9 cellular contexts compared by ENCODE assay signal in the genomic region with DNA sequence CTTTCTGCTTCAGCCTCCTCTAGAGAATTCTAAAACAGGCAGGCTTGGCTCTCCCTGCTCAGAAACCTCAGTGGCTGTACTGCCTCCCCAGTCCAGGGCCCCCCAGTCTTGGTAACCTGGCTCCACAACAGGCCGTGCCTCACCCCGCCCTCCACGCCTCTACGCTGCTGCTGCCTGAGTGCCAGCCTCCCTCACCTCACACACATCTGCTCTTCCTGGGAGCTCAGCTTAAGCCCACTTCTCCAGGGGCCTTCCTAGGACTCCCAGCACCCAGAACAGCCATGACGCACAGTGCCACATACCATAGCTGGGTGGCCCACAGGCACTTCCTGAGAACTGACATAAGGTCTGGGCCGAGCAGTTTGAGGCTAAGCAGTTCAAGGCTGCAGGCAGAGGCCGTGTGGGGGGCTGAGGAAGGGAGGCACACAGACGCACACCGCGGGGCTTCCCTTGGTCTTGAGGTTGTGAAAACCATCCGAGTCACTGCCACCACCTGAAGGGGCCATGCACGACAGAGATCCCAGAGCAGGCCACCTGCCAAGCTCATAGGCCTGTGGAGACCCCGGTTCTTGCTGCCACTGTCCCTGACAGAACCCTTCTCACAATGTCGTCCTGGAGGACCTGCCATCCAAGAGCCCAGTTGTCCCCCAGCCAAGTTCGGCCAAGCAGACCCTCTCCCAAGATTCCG. TPM values are rescaled to one million over a fixed set of nuclear protein-coding genes. Genes with fewer than 3 reads are reported as not detected.
DNase-seq lines count a peak whose midpoint lies in the region; ATAC-seq, FAIRE-seq and TF ChIP-seq lines count a peak whose summit lies in the region.
"Had no signal": no experiment of that assay in that cellular context is flagged by ENCODE, and none has a peak within 500 bp of the region (broad histone marks: within the 10 kb centered on the region; RNA-seq: fewer than 3 reads in every experiment).

No MANE protein-coding gene starts in this region.

- no peaks in the 10 kb centered on the region for H3K27me3 ChIP-seq in stomach

- DNase-seq in stimulated activated CD4-positive, alpha-beta T cell treated with anti-CD3 and anti-CD28 coated beads, Interleukin-2, amount 100 ng/mL, for 24 hours = peak; percentile 14 to 32
- DNase-seq in stimulated activated CD4-positive, alpha-beta T cell treated with anti-CD3 and anti-CD28 coated beads, Interleukin-4, amount 100 ng/mL, for 1 hour = no peak
- DNase-seq in amniotic stem cell (lab: John Stamatoyannopoulos, UW) (peak; percentile 31), kidney (peak; percentile 78), stomach (no peak), NCI-H345 treated with DMSO at 0.1 percent for 48 hours (lab: John Stamatoyannopoulos, UW; ENCODE audit: unreplicated experiment) (no peak)

- intact Hi-C loops in kidney (cut with DNase I) = no loop called here
- intact Hi-C loops in stomach (cut with DNase I; ENCODE audit: low total_unique reads) = no loop called here

- ATAC-seq in GM19351 (IDR thresholded peaks at IDR 0.05; ENCODE audit: unreplicated experiment) = no peak
- ATAC-seq in GM18520 (IDR thresholded peaks at IDR 0.05; ENCODE audit: unreplicated experiment) = no peak

- H3K9ac ChIP-seq in kidney (ENCODE audit: low read length in 2 of 2) = no peak overlapping the region

- H3K27ac ChIP-seq in kidney (ENCODE audit: low read depth in 2 of 2, low read length in 2 of 2) (peak overlapping the region; percentile 5 to 56), stomach (peak overlapping the region; percentile 67 to 85 (median 83))

- TF ChIP-seq CTCF in kidney (IDR thresholded peaks at IDR 0.05; ENCODE audit: borderline replicate concordance, extremely low read depth, insufficient read depth) (no peak), stomach (IDR thresholded peaks at IDR 0.05) (no peak)

- H3K4me3 ChIP-seq in kidney (ENCODE audit: low read length in 2 of 2) = no peak overlapping the region
- H3K4me3 ChIP-seq in stomach = no peak overlapping the region

- FAIRE-seq in kidney (lab: Jason Lieb, UNC) = no peak
- FAIRE-seq: G401.6 had no signal

- H3K9me3 ChIP-seq in kidney (ENCODE audit: control insufficient read depth in 1 of 2, low read length in 2 of 2) = no peaks in the 10 kb centered on the region
- H3K9me3 ChIP-seq in stomach = no peaks in the 10 kb centered on the region

- 23 to 46% (median 39%) methylated on average over 14 to 16 of the region's 16 CpGs for WGBS in stomach, 5 donors

- H3K36me3 ChIP-seq in kidney (ENCODE audit: control insufficient read depth in 1 of 2, insufficient read depth in 2 of 2, low read length in 2 of 2) (peaks cover 11 to 16% of the 10 kb centered on the region in 2 donors), stomach (peaks cover 20 to 73% (median 58%) of the 10 kb centered on the region in 4 donors)

- no peak for TF ChIP-seq POLR2A in stomach (IDR thresholded peaks at IDR 0.05)

- H3K4me1 ChIP-seq in kidney (ENCODE audit: control insufficient read depth in 1 of 2, insufficient read depth in 1 of 2, low read depth in 1 of 2, low read length in 2 of 2) = peaks cover 0 to 12% of the 10 kb centered on the region in 2 donors
- peaks cover 70 to 99% (median 81%) of the 10 kb centered on the region in 4 donors for H3K4me1 ChIP-seq in stomach

- TF ChIP-seq EP300 in stomach (IDR thresholded peaks at IDR 0.05) = peak; percentile 92

RNA-seq across cellular contexts. Expression of a gene that starts 42.6 kb away (rescaled TPM):
- 409 TPM for total RNA-seq in kidney
- 525 TPM for polyA plus RNA-seq in kidney (ENCODE audit: insufficient read depth, low read depth, low replicate concordance)
- total RNA-seq in stomach = 1,000 to 10,000 TPM in 1 of 5 donors, 100 to 1,000 TPM in 4; 334 to 1,254 (median 555) TPM
- 100 to 1,000 TPM; 464 to 624 (median 598) TPM for polyA plus RNA-seq in stomach

Comparison
In these comparisons a context has a peak if more than half of its experiments do, and no peak if none do; other contexts are left out.
1. DNase-seq: peak in stimulated activated CD4-positive, alpha-beta T cell treated with anti-CD3 and anti-CD28 coated beads, Interleukin-2, amount 100 ng/mL, for 24 hours (2 of 2), amniotic stem cell (single experiment) and kidney (single experiment); none in stimulated activated CD4-positive, alpha-beta T cell treated with anti-CD3 and anti-CD28 coated beads, Interleukin-4, amount 100 ng/mL, for 1 hour (single experiment), stomach (single experiment) and NCI-H345 treated with DMSO at 0.1 percent for 48 hours (single experiment).